Comparison of ENCODE assay signal across 9 cellular contexts in genomic region chr9:121735065-121735791, GRCh38.
DNase-seq lines count a peak whose midpoint lies in the region; ATAC-seq and TF ChIP-seq lines count a peak whose summit lies in the region.
"Had no signal": no experiment of that assay in that cellular context is flagged by ENCODE, and none has a peak within 500 bp of the region (broad histone marks: within the 10 kb centered on the region; RNA-seq: fewer than 3 reads in every experiment).

No MANE protein-coding gene starts in this region.

- peak; percentile 65 for ATAC-seq in activated CD4-positive, alpha-beta T cell treated with anti-CD3 and anti-CD28 coated beads for 36 hours

- peak overlapping the region; percentile 45 for H3K27ac ChIP-seq in HUES48 (ENCODE audit: low read depth, low read length)
- peak overlapping the region; percentile 91 to 94 for H3K27ac ChIP-seq in ascending aorta
- H3K27ac ChIP-seq in stomach smooth muscle (ENCODE audit: low read length) = peak overlapping the region; percentile 74

- H3K4me1 ChIP-seq in HUES48 (ENCODE audit: control insufficient read depth, insufficient read depth, low read length) = peaks cover 51% of the 10 kb centered on the region
- H3K4me1 ChIP-seq in ascending aorta = peaks cover 39 to 62% of the 10 kb centered on the region in 2 donors
- H3K4me1 ChIP-seq in stomach smooth muscle (ENCODE audit: control insufficient read depth, insufficient read depth, low read length) = peaks cover 83% of the 10 kb centered on the region

- H3K36me3 Mint-ChIP-seq in activated CD4-positive, alpha-beta T cell treated with anti-CD3 and anti-CD28 coated beads for 36 hours (ENCODE audit: low read depth) = no peaks in the 10 kb centered on the region

- H3K4me3 Mint-ChIP-seq in activated CD4-positive, alpha-beta T cell treated with anti-CD3 and anti-CD28 coated beads for 36 hours = no peak overlapping the region
- H3K4me3 Mint-ChIP-seq: stimulated activated naive CD8-positive, alpha-beta T cell treated with anti-CD3 and anti-CD28 coated beads, Interleukin-15, Interleukin-2, amounts not matched to agents 100 ng/mL and 50 ng/mL, for 24 hours had no signal

- H3K27me3 ChIP-seq in HUES48 (ENCODE audit: control insufficient read depth, insufficient read depth, low read length) (no peaks in the 10 kb centered on the region), ascending aorta (no peaks in the 10 kb centered on the region), stomach smooth muscle (ENCODE audit: control insufficient read depth in 1 of 2, insufficient read depth in 2 of 2, low read length in 2 of 2) (no peaks in the 10 kb centered on the region)

- peaks cover 21% of the 10 kb centered on the region for H3K27me3 Mint-ChIP-seq in activated CD4-positive, alpha-beta T cell treated with anti-CD3 and anti-CD28 coated beads for 36 hours

- CTCF ChIA-PET in activated CD4-positive, alpha-beta T cell treated with anti-CD3 and anti-CD28 coated beads for 36 hours (lab: Charles Lee) = interaction anchor here (0.8 to 1.1 kb wide), 3 partner anchors 14 to 1009 kb away, joined by 3 to 4 read pairs (median 3); no protein-coding TSS in a partner anchor

- POLR2A ChIA-PET in activated CD4-positive, alpha-beta T cell treated with anti-CD3 and anti-CD28 coated beads for 36 hours (lab: Charles Lee) = no interaction called here

- peak in 2 of 3 experiments; percentile 17 to 45 for TF ChIP-seq CTCF in ascending aorta (IDR thresholded peaks at IDR 0.05)

- peaks cover 6% of the 10 kb centered on the region for H3K4me1 Mint-ChIP-seq in activated CD4-positive, alpha-beta T cell treated with anti-CD3 and anti-CD28 coated beads for 36 hours

- H3K9ac ChIP-seq in HUES48 (ENCODE audit: low read depth, low read length) (no peak overlapping the region), stomach smooth muscle (ENCODE audit: low read length in 2 of 2) (peak overlapping the region; percentile 55 to 58)

- no peaks in the 10 kb centered on the region for H3K9me3 ChIP-seq in HUES48 (ENCODE audit: control insufficient read depth, insufficient read depth, low read length)
- H3K9me3 ChIP-seq in ascending aorta = no peaks in the 10 kb centered on the region
- H3K9me3 ChIP-seq in stomach smooth muscle (ENCODE audit: control insufficient read depth in 2 of 2, low read length in 2 of 2) = no peaks in the 10 kb centered on the region

- intact Hi-C loops in activated CD4-positive, alpha-beta T cell treated with anti-CD3 and anti-CD28 coated beads for 36 hours (cut with DNase I, micrococcal nuclease) = loop anchor here in 1 of 2 experiments (2.0 kb wide), 1 partner anchor 258 kb away; no protein-coding TSS in a partner anchor
- intact Hi-C loops in ascending aorta (cut with DNase I) = no loop called here

- DNase-seq in activated CD4-positive, alpha-beta T cell treated with anti-CD3 and anti-CD28 coated beads for 36 hours = peak; percentile 37
- DNase-seq in activated CD4-positive, alpha-beta T cell treated with anti-CD3 and anti-CD28 coated beads, Interleukin-2, amount 50 U/mL, for 4 hours = no peak
- DNase-seq in ascending aorta (ENCODE audit: low spot score in 2 of 2) = no peak
- peak; percentile 87 for DNase-seq in iPS-NIHi7 (ENCODE audit: extremely low spot score)
- no peak for DNase-seq in NCI-H1436 (lab: John Stamatoyannopoulos, UW)
- no peak for DNase-seq in AML-193 (lab: John Stamatoyannopoulos, UW)

- H3K36me3 ChIP-seq in HUES48 (ENCODE audit: control insufficient read depth, insufficient read depth, low read length) (no peaks in the 10 kb centered on the region), ascending aorta (no peaks in the 10 kb centered on the region), stomach smooth muscle (ENCODE audit: control insufficient read depth in 2 of 2, insufficient read depth in 2 of 2, low read length in 2 of 2) (no peaks in the 10 kb centered on the region)

- no peak overlapping the region for H3K27ac Mint-ChIP-seq in activated CD4-positive, alpha-beta T cell treated with anti-CD3 and anti-CD28 coated beads for 36 hours
- H3K27ac Mint-ChIP-seq: stimulated activated naive CD8-positive, alpha-beta T cell treated with anti-CD3 and anti-CD28 coated beads, Interleukin-15, Interleukin-2, amounts not matched to agents 100 ng/mL and 50 ng/mL, for 24 hours had no signal

- peak overlapping the region; percentile 61 for H3K4me3 ChIP-seq in HUES48 (ENCODE audit: low read depth, low read length)
- H3K4me3 ChIP-seq in ascending aorta = peak overlapping the region; percentile 45 to 66
- peak overlapping the region; percentile 45 to 73 for H3K4me3 ChIP-seq in stomach smooth muscle (ENCODE audit: low read length in 2 of 2)

- H3K9me3 Mint-ChIP-seq in activated CD4-positive, alpha-beta T cell treated with anti-CD3 and anti-CD28 coated beads for 36 hours (ENCODE audit: low read depth) = no peaks in the 10 kb centered on the region
- H3K9me3 Mint-ChIP-seq: stimulated activated naive CD8-positive, alpha-beta T cell treated with anti-CD3 and anti-CD28 coated beads, Interleukin-15, Interleukin-2, amounts not matched to agents 100 ng/mL and 50 ng/mL, for 24 hours had no signal

Comparison
In these comparisons a context has a peak if more than half of its experiments do, and no peak if none do; other contexts are left out.
1. DNase-seq: peak in activated CD4-positive, alpha-beta T cell treated with anti-CD3 and anti-CD28 coated beads for 36 hours (single experiment) and iPS-NIHi7 (single experiment); none in activated CD4-positive, alpha-beta T cell treated with anti-CD3 and anti-CD28 coated beads, Interleukin-2, amount 50 U/mL, for 4 hours (0 of 2), ascending aorta (0 of 2), NCI-H1436 (single experiment) and AML-193 (0 of 2).
2. Peak in every context shown above with its lines, with median percentiles within 50 percentile points of each other: H3K27ac ChIP-seq and H3K4me3 ChIP-seq.